1 cellular context compared by ENCODE assay signal in the genomic region with DNA sequence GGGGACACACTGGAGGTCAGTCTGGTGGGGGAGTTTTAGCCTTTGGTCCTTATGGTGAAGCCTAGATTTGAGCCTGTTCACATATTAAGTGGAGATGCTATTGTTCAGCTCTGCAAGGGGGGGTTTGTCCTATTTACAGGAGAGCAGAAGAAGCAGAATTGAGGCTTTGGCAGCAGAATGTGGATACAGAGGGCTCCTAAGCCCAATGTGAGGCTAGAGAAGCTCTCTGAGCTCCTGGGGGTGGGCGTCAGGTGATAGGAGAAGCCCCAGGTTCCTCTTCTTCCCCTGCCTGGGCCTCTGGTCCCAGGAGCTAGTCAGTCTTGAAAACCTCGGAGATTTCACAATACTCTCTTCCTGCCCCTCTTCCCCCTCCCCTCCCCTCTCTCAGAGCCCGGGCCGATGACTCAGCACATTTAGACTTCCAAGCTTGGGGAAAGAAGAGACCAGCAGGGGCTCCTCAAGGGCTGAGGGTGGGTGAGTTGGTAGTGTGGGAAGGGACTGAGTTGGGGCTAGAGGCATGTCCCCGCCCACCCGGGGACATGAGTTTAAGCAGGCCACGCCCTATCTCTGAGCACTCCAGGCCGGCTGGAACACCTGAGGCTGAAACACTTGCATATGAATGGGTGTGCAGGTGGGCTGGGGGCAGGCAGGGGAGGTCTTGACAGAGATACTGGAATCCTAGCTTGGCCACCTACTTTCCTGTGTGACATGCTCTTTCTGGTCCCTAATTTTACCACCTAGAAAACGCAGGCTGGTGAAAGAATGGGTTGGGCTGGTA.
A peak's percentile ranks its signal among the peaks of the same experiment; 100 is the strongest.
TF ChIP-seq lines count a peak whose summit lies in the region.

No MANE protein-coding gene starts in this region.

TF ChIP-seq in HEK293, 187 proteins besides CTCF, POLR2A, EP300 and RAD21 (continued from another document and continues in another):
- TF ChIP-seq ZNF335 (tag by site-specific recombination; conservative IDR thresholded peaks at IDR 0.05): 0 out of 2 replicates have a peak, but pooled peaks have one; percentile 37
- no peak for TF ChIP-seq ZNF785 (tag by site-specific recombination; IDR thresholded peaks at IDR 0.05)
- TF ChIP-seq ZNF426 (tag by site-specific recombination; IDR thresholded peaks at IDR 0.05): no peak
- 0 out of 2 replicates have a peak, but pooled peaks have one; percentile 19 for TF ChIP-seq ZFP69B (tag by site-specific recombination; IDR thresholded peaks at IDR 0.05)
- no peak for TF ChIP-seq ZNF501 (tag by site-specific recombination; IDR thresholded peaks at IDR 0.05)
- peak; percentile 64; the same call in 1 of the 2 replicates for TF ChIP-seq SP3 (tag by site-specific recombination; IDR thresholded peaks at IDR 0.05)
- TF ChIP-seq OVOL3 (tag by site-specific recombination; IDR thresholded peaks at IDR 0.05): no peak
- TF ChIP-seq ZNF560 (tag by site-specific recombination; IDR thresholded peaks at IDR 0.05; ENCODE audit: borderline replicate concordance): no peak
- TF ChIP-seq ZNF677 (tag by site-specific recombination; IDR thresholded peaks at IDR 0.05): no peak
- TF ChIP-seq IKZF3 (tag by site-specific recombination; IDR thresholded peaks at IDR 0.05): peak; percentile 88
- TF ChIP-seq, protein P1, sequence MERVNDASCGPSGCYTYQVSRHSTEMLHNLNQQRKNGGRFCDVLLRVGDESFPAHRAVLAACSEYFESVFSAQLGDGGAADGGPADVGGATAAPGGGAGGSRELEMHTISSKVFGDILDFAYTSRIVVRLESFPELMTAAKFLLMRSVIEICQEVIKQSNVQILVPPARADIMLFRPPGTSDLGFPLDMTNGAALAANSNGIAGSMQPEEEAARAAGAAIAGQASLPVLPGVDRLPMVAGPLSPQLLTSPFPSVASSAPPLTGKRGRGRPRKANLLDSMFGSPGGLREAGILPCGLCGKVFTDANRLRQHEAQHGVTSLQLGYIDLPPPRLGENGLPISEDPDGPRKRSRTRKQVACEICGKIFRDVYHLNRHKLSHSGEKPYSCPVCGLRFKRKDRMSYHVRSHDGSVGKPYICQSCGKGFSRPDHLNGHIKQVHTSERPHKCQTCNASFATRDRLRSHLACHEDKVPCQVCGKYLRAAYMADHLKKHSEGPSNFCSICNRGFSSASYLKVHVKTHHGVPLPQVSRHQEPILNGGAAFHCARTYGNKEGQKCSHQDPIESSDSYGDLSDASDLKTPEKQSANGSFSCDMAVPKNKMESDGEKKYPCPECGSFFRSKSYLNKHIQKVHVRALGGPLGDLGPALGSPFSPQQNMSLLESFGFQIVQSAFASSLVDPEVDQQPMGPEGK (tag by site-specific recombination; IDR thresholded peaks at IDR 0.05): peak; percentile 84
- no peak for TF ChIP-seq KLF16 (tag by site-specific recombination; IDR thresholded peaks at IDR 0.05)
- peak; percentile 90 for TF ChIP-seq ZXDB (tag by site-specific recombination; IDR thresholded peaks at IDR 0.05)
- TF ChIP-seq HOXD13 (CRISPR knock-in tag; IDR thresholded peaks at IDR 0.05; ENCODE audit: borderline replicate concordance): no peak
- no peak for TF ChIP-seq ZNF530 (tag by site-specific recombination; IDR thresholded peaks at IDR 0.05; ENCODE audit: low read depth)
- no peak for TF ChIP-seq ZNF23 (tag by site-specific recombination; IDR thresholded peaks at IDR 0.05; ENCODE audit: borderline replicate concordance)
- TF ChIP-seq GLI4 (tag by site-specific recombination; IDR thresholded peaks at IDR 0.05): no peak
- TF ChIP-seq SP2 (tag by site-specific recombination; IDR thresholded peaks at IDR 0.05): peak; percentile 62
- TF ChIP-seq ZNF629 (tag by site-specific recombination; IDR thresholded peaks at IDR 0.05): peak; percentile 68
- TF ChIP-seq ZNF830 (tag by site-specific recombination; IDR thresholded peaks at IDR 0.05; ENCODE audit: low read depth): no peak
- TF ChIP-seq ZBTB17 (tag by site-specific recombination; IDR thresholded peaks at IDR 0.05): peak; percentile 52; the same call in 1 of the 2 replicates
- no peak for TF ChIP-seq ZNF354C (tag by site-specific recombination; IDR thresholded peaks at IDR 0.05; ENCODE audit: borderline replicate concordance, low read depth)
- TF ChIP-seq, protein P2, sequence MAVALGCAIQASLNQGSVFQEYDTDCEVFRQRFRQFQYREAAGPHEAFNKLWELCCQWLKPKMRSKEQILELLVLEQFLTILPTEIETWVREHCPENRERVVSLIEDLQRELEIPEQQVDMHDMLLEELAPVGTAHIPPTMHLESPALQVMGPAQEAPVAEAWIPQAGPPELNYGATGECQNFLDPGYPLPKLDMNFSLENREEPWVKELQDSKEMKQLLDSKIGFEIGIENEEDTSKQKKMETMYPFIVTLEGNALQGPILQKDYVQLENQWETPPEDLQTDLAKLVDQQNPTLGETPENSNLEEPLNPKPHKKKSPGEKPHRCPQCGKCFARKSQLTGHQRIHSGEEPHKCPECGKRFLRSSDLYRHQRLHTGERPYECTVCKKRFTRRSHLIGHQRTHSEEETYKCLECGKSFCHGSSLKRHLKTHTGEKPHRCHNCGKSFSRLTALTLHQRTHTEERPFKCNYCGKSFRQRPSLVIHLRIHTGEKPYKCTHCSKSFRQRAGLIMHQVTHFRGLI (tag by site-specific recombination; IDR thresholded peaks at IDR 0.05): peak; percentile 95
- TF ChIP-seq ZNF664 (tag by site-specific recombination; IDR thresholded peaks at IDR 0.05): no peak
- peak; percentile 74 for TF ChIP-seq ZNF660 (tag by site-specific recombination; IDR thresholded peaks at IDR 0.05)
- TF ChIP-seq ZNF548 (tag by site-specific recombination; IDR thresholded peaks at IDR 0.05): no peak
- TF ChIP-seq ZBTB48 (tag by site-specific recombination; IDR thresholded peaks at IDR 0.05): peak; percentile 83
- no peak for TF ChIP-seq ZNF184 (tag by site-specific recombination; IDR thresholded peaks at IDR 0.05)
- peak; percentile 95 for TF ChIP-seq ZBTB20 (tag by site-specific recombination; IDR thresholded peaks at IDR 0.05)
- TF ChIP-seq, protein P3, sequence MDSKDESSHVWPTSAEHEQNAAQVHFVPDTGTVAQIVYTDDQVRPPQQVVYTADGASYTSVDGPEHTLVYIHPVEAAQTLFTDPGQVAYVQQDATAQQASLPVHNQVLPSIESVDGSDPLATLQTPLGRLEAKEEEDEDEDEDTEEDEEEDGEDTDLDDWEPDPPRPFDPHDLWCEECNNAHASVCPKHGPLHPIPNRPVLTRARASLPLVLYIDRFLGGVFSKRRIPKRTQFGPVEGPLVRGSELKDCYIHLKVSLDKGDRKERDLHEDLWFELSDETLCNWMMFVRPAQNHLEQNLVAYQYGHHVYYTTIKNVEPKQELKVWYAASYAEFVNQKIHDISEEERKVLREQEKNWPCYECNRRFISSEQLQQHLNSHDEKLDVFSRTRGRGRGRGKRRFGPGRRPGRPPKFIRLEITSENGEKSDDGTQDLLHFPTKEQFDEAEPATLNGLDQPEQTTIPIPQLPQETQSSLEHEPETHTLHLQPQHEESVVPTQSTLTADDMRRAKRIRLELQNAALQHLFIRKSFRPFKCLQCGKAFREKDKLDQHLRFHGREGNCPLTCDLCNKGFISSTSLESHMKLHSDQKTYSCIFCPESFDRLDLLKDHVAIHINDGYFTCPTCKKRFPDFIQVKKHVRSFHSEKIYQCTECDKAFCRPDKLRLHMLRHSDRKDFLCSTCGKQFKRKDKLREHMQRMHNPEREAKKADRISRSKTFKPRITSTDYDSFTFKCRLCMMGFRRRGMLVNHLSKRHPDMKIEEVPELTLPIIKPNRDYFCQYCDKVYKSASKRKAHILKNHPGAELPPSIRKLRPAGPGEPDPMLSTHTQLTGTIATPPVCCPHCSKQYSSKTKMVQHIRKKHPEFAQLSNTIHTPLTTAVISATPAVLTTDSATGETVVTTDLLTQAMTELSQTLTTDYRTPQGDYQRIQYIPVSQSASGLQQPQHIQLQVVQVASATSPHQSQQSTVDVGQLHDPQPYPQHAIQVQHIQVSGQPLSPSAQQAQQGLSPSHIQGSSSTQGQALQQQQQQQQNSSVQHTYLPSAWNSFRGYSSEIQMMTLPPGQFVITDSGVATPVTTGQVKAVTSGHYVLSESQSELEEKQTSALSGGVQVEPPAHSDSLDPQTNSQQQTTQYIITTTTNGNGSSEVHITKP (tag by site-specific recombination; IDR thresholded peaks at IDR 0.05): peak; percentile 99
- no peak for TF ChIP-seq ZFP37 (tag by site-specific recombination; IDR thresholded peaks at IDR 0.05)
- TF ChIP-seq, protein P4, sequence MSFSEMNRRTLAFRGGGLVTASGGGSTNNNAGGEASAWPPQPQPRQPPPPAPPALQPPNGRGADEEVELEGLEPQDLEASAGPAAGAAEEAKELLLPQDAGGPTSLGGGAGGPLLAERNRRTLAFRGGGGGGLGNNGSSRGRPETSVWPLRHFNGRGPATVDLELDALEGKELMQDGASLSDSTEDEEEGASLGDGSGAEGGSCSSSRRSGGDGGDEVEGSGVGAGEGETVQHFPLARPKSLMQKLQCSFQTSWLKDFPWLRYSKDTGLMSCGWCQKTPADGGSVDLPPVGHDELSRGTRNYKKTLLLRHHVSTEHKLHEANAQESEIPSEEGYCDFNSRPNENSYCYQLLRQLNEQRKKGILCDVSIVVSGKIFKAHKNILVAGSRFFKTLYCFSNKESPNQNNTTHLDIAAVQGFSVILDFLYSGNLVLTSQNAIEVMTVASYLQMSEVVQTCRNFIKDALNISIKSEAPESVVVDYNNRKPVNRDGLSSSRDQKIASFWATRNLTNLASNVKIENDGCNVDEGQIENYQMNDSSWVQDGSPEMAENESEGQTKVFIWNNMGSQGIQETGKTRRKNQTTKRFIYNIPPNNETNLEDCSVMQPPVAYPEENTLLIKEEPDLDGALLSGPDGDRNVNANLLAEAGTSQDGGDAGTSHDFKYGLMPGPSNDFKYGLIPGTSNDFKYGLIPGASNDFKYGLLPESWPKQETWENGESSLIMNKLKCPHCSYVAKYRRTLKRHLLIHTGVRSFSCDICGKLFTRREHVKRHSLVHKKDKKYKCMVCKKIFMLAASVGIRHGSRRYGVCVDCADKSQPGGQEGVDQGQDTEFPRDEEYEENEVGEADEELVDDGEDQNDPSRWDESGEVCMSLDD (tag by site-specific recombination; IDR thresholded peaks at IDR 0.05): no peak
- TF ChIP-seq, protein P5, sequence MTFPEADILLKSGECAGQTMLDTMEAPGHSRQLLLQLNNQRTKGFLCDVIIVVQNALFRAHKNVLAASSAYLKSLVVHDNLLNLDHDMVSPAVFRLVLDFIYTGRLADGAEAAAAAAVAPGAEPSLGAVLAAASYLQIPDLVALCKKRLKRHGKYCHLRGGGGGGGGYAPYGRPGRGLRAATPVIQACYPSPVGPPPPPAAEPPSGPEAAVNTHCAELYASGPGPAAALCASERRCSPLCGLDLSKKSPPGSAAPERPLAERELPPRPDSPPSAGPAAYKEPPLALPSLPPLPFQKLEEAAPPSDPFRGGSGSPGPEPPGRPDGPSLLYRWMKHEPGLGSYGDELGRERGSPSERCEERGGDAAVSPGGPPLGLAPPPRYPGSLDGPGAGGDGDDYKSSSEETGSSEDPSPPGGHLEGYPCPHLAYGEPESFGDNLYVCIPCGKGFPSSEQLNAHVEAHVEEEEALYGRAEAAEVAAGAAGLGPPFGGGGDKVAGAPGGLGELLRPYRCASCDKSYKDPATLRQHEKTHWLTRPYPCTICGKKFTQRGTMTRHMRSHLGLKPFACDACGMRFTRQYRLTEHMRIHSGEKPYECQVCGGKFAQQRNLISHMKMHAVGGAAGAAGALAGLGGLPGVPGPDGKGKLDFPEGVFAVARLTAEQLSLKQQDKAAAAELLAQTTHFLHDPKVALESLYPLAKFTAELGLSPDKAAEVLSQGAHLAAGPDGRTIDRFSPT (tag by site-specific recombination; IDR thresholded peaks at IDR 0.05): peak; percentile 41; the same call in 1 of the 2 replicates
- TF ChIP-seq FEZF1 (tag by site-specific recombination; IDR thresholded peaks at IDR 0.05): no peak
- TF ChIP-seq, protein P6, sequence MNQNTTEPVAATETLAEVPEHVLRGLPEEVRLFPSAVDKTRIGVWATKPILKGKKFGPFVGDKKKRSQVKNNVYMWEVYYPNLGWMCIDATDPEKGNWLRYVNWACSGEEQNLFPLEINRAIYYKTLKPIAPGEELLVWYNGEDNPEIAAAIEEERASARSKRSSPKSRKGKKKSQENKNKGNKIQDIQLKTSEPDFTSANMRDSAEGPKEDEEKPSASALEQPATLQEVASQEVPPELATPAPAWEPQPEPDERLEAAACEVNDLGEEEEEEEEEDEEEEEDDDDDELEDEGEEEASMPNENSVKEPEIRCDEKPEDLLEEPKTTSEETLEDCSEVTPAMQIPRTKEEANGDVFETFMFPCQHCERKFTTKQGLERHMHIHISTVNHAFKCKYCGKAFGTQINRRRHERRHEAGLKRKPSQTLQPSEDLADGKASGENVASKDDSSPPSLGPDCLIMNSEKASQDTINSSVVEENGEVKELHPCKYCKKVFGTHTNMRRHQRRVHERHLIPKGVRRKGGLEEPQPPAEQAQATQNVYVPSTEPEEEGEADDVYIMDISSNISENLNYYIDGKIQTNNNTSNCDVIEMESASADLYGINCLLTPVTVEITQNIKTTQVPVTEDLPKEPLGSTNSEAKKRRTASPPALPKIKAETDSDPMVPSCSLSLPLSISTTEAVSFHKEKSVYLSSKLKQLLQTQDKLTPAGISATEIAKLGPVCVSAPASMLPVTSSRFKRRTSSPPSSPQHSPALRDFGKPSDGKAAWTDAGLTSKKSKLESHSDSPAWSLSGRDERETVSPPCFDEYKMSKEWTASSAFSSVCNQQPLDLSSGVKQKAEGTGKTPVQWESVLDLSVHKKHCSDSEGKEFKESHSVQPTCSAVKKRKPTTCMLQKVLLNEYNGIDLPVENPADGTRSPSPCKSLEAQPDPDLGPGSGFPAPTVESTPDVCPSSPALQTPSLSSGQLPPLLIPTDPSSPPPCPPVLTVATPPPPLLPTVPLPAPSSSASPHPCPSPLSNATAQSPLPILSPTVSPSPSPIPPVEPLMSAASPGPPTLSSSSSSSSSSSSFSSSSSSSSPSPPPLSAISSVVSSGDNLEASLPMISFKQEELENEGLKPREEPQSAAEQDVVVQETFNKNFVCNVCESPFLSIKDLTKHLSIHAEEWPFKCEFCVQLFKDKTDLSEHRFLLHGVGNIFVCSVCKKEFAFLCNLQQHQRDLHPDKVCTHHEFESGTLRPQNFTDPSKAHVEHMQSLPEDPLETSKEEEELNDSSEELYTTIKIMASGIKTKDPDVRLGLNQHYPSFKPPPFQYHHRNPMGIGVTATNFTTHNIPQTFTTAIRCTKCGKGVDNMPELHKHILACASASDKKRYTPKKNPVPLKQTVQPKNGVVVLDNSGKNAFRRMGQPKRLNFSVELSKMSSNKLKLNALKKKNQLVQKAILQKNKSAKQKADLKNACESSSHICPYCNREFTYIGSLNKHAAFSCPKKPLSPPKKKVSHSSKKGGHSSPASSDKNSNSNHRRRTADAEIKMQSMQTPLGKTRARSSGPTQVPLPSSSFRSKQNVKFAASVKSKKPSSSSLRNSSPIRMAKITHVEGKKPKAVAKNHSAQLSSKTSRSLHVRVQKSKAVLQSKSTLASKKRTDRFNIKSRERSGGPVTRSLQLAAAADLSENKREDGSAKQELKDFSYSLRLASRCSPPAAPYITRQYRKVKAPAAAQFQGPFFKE (tag by site-specific recombination; IDR thresholded peaks at IDR 0.05; ENCODE audit: borderline replicate concordance): no peak
- TF ChIP-seq ZNF549 (tag by site-specific recombination; IDR thresholded peaks at IDR 0.05): no peak
- TF ChIP-seq ZIC2 (tag by site-specific recombination; IDR thresholded peaks at IDR 0.05): 0 out of 2 replicates have a peak, but pooled peaks have one; percentile 34
- TF ChIP-seq KLF7 (tag by site-specific recombination; IDR thresholded peaks at IDR 0.05; ENCODE audit: borderline replicate concordance): no peak
